In the genomic region with DNA sequence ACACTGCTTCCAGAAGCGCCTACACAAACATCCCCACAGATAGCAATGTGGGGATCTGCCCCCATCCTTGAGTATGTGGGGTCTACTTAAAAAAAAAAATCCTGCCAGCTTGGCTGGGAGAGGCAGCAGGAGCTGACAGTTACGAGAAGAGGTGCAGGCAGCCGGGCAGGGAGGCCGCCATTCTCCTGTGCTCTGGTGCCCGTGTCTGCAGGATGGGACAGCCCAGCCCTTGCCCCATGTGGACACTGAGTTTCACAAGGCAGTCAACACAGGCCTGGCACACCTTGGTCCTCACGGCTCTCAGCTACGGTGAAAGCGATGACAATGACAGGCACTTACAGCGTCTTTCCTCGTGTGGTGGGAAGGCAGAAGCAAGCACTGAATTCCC, we compare ENCODE assay signal across 1 cellular context.
TF ChIP-seq lines count a peak whose summit lies in the region.

No MANE protein-coding gene starts in this region.

TF ChIP-seq in H1, 55 proteins besides CTCF, POLR2A, EP300 and RAD21:
- TF ChIP-seq CTBP2 (IDR thresholded peaks at IDR 0.05; ENCODE audit: borderline replicate concordance, insufficient read depth, insufficient read length, low read length), result no peak
- no peak for TF ChIP-seq TAF1 (IDR thresholded peaks at IDR 0.05; ENCODE audit: low read depth, low read length)
- no peak for TF ChIP-seq CREB1 (IDR thresholded peaks at IDR 0.05)
- TF ChIP-seq RFX5 (IDR thresholded peaks at IDR 0.05; ENCODE audit: borderline replicate concordance, low read depth, low read length), result no peak
- TF ChIP-seq POLR2AphosphoS5 (IDR thresholded peaks at IDR 0.05; ENCODE audit: low read depth, low read length), result peak; percentile 41; the same call in 1 of the 2 replicates
- TF ChIP-seq BACH1 (IDR thresholded peaks at IDR 0.05; ENCODE audit: low read length), result no peak
TF ChIP-seq in H1: peak in this region for 1.
